1 cellular context compared by ENCODE assay signal in the genomic region with DNA sequence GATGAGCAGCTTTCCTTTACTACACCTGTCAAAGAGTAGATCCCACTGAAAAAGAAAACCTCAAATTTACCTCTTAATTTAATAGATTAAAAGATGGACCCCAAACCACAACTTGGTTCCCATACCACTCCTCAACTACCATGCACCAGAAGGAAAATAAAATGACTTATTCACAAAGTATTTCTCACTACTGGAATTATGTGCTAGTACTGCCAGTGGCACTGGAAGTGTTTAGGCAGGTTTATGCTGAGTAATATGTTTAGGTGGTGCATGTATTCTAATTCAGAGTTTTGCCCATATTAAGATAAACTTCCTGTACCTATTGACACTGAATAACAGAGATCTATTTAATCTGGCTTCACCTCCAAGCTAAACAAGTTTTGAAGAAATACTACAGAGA.
TF ChIP-seq lines count a peak whose summit lies in the region.

No MANE protein-coding gene starts in this region.

TF ChIP-seq in endothelial cell of umbilical vein, 7 proteins besides CTCF, POLR2A, EP300 and RAD21:
- TF ChIP-seq GATA2 (IDR thresholded peaks at IDR 0.05; ENCODE audit: insufficient read depth, insufficient read length, low read depth, low read length) (no peak), POLR2AphosphoS5 (IDR thresholded peaks at IDR 0.05; ENCODE audit: insufficient read depth, low read depth, low read length) (no peak), MYC (IDR thresholded peaks at IDR 0.05; ENCODE audit: low read depth, low read length) (no peak), JUN (IDR thresholded peaks at IDR 0.05; ENCODE audit: borderline replicate concordance, insufficient read depth, insufficient read length, low read depth) (no peak), FOS (IDR thresholded peaks at IDR 0.05; ENCODE audit: borderline replicate concordance, insufficient read depth, low read length) (no peak), EZH2 (IDR thresholded peaks at IDR 0.05; ENCODE audit: borderline replicate concordance, low read depth, low read length, severe bottlenecking) (no peak)
- TF ChIP-seq, protein P1, sequence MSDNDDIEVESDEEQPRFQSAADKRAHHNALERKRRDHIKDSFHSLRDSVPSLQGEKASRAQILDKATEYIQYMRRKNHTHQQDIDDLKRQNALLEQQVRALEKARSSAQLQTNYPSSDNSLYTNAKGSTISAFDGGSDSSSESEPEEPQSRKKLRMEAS (IDR thresholded peaks at IDR 0.05; ENCODE audit: insufficient read depth, insufficient read length) = no peak
